ENCODE assay signal across 19 cellular contexts in the genomic region with DNA sequence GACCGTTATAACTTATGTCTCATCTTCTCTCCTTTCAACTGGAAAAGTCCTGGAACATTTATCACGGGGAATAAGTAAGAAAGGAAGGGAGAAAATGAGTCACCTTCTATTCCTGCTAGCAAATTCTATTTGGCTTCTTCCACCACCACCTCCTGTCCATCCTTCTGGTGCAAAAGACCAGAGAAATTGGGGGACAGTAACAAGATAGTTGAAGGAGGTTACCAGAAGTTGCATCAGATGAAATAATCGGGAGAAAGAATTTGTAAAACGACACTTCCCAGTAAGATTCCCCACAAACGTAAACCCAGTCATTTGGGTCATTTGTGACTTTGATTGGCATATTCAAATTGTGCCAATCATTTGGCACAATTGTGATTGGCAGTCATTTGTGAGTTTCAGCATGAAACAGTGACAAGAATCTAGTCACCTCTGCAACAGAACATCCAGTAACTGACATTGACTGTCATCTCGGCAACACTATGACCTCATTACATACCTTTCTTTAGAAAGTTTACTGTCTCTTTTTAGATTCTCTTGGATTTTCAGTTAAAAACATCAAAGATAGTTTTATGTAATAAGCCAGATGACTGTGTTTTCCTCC. TPM values are rescaled to one million over a fixed set of nuclear protein-coding genes. Genes with fewer than 3 reads are reported as not detected.
DNase-seq lines count a peak whose midpoint lies in the region; ATAC-seq and TF ChIP-seq lines count a peak whose summit lies in the region.
"Had no signal": no experiment of that assay in that cellular context is flagged by ENCODE, and none has a peak within 500 bp of the region (broad histone marks: within the 10 kb centered on the region; RNA-seq: fewer than 3 reads in every experiment).

No MANE protein-coding gene starts in this region.

- no peak overlapping the region for H3K4me3 Mint-ChIP-seq in HFFc6
- H3K4me3 Mint-ChIP-seq: activated CD4-positive, alpha-beta T cell treated with anti-CD3 and anti-CD28 coated beads, Interleukin-2, amount 10 ng/mL, durations not matched to agents 24 days and 14 days; H9; stimulated activated naive B cell treated with anti-CD40 and anti-IgM and Interleukin-4, amounts not matched to agents 10 μg/mL and 1 μg/mL and 100 μg/mL, for 72 hours had no signal

- ATAC-seq in HG03439 (IDR thresholded peaks at IDR 0.05; ENCODE audit: unreplicated experiment), result no peak
- ATAC-seq: heart left ventricle; sciatic nerve; stimulated activated naive B cell treated with anti-CD40 and anti-IgM and Interleukin-4, amounts not matched to agents 10 μg/mL and 1 μg/mL and 100 μg/mL, for 72 hours had no signal

- no peaks in the 10 kb centered on the region for H3K27me3 Mint-ChIP-seq in HFFc6 (ENCODE audit: insufficient read depth)
- H3K27me3 Mint-ChIP-seq: activated CD4-positive, alpha-beta T cell treated with anti-CD3 and anti-CD28 coated beads, Interleukin-2, amount 10 ng/mL, durations not matched to agents 24 days and 14 days; stimulated activated naive B cell treated with anti-CD40 and anti-IgM and Interleukin-4, amounts not matched to agents 10 μg/mL and 1 μg/mL and 100 μg/mL, for 72 hours had no signal

- no peaks in the 10 kb centered on the region for H3K9me3 Mint-ChIP-seq in HFFc6
- H3K9me3 Mint-ChIP-seq: activated CD4-positive, alpha-beta T cell treated with anti-CD3 and anti-CD28 coated beads, Interleukin-2, amount 10 ng/mL, durations not matched to agents 24 days and 14 days; H9; stimulated activated naive B cell treated with anti-CD40 and anti-IgM and Interleukin-4, amounts not matched to agents 10 μg/mL and 1 μg/mL and 100 μg/mL, for 72 hours had no signal

- H3K27ac Mint-ChIP-seq in HFFc6, result no peak overlapping the region
- H3K27ac Mint-ChIP-seq: activated CD4-positive, alpha-beta T cell treated with anti-CD3 and anti-CD28 coated beads, Interleukin-2, amount 10 ng/mL, durations not matched to agents 24 days and 14 days; H9; stimulated activated naive B cell treated with anti-CD40 and anti-IgM and Interleukin-4, amounts not matched to agents 10 μg/mL and 1 μg/mL and 100 μg/mL, for 72 hours had no signal

- DNase-seq in HFFc6, result peak; percentile 5
- peak; percentile 10 for DNase-seq in amniotic epithelial cell (ENCODE audit: low read depth)
- peak; percentile 41 for DNase-seq in iris pigment epithelial cell (ENCODE audit: low read depth)
- peak; percentile 29 for DNase-seq in stromal cell of bone marrow (ENCODE audit: low read depth)
- no peak for DNase-seq in activated gamma-delta T cell treated with Interleukin-2 at 50 U/mL for 16 hours
- DNase-seq in NCI-H1417 (lab: John Stamatoyannopoulos, UW), result no peak
- DNase-seq: activated CD4-positive, alpha-beta T cell treated with anti-CD3 and anti-CD28 coated beads, Interleukin-2, amount 10 ng/mL, durations not matched to agents 24 days and 14 days; central memory CD4-positive, alpha-beta T cell; effector CD4-positive, alpha-beta T cell; GDM1; H9; heart left ventricle; NCI-H2029 treated with DMSO at 0.1 percent for 48 hours; NCI-H510A treated with DMSO at 0.1 percent for 48 hours; stimulated activated naive B cell treated with anti-CD40 and anti-IgM and Interleukin-4, amounts not matched to agents 10 μg/mL and 1 μg/mL and 100 μg/mL, for 72 hours; tibial artery had no signal

- no peak for TF ChIP-seq CTCF in HFFc6 (IDR thresholded peaks at IDR 0.05)

- H3K36me3 Mint-ChIP-seq in HFFc6 (ENCODE audit: low read depth), result no peaks in the 10 kb centered on the region
- H3K36me3 Mint-ChIP-seq: stimulated activated naive B cell treated with anti-CD40 and anti-IgM and Interleukin-4, amounts not matched to agents 10 μg/mL and 1 μg/mL and 100 μg/mL, for 72 hours had no signal

- peaks cover 8% of the 10 kb centered on the region for H3K4me1 Mint-ChIP-seq in HFFc6 (ENCODE audit: low read depth)

RNA-seq across cellular contexts. Expression of gene PIK3CG, which starts 51.3 kb away (rescaled TPM):
- total RNA-seq in HFFc6 (2021; fragmentation: NEBNext Ultra II Directional; extraction: Animal tissue kit (Norgen Biotek cat#: 25700)), result not detected
- total RNA-seq: H9, osteocyte had no signal

Comparison
In these comparisons a context has a peak if more than half of its experiments do, and no peak if none do; other contexts are left out.
1. DNase-seq: peak in HFFc6 (single experiment), amniotic epithelial cell (single experiment), iris pigment epithelial cell (single experiment) and stromal cell of bone marrow (single experiment); none in activated gamma-delta T cell treated with Interleukin-2 at 50 U/mL for 16 hours (single experiment) and NCI-H1417 (0 of 3).